In genomic region chr6:86686496-86686895, GRCh38 we compare ENCODE assay signal across 27 cellular contexts.
"Had no signal": no experiment of that assay in that cellular context is flagged by ENCODE, and none has a peak within 500 bp of the region (broad histone marks: within the 10 kb centered on the region; RNA-seq: fewer than 3 reads in every experiment).

No MANE protein-coding gene starts in this region.

- ATAC-seq: activated naive CD4-positive, alpha-beta T cell treated with anti-CD3 and anti-CD28 coated beads, Interleukin-2, amount 50 U/mL, for 72 hours; activated T-cell treated with anti-CD3 and anti-CD28 coated beads, Interleukin-2, amount 50 U/mL, for 4 hours; Panc1; T-helper 17 cell had no signal

- H3K36me3 ChIP-seq: MG63, SJSA1 had no signal

- DNase-seq: activated B cell treated with CpG ODN at 0.5 μM for 24 hours; activated CD4-positive, alpha-beta memory T cell treated with anti-CD3 and anti-CD28 coated beads for 36 hours; activated CD4-positive, alpha-beta T cell treated with anti-CD3 and anti-CD28 coated beads for 1 hour; activated CD4-positive, alpha-beta T cell treated with anti-CD3 and anti-CD28 coated beads, Interleukin-2, amount 10 ng/mL, durations not matched to agents 7 days and 5 days; activated CD8-positive, alpha-beta memory T cell treated with anti-CD3 and anti-CD28 coated beads for 24 hours; activated effector memory CD4-positive, alpha-beta T cell treated with anti-CD3 and anti-CD28 coated beads, Interleukin-2, amount 50 U/mL, for 16 hours; activated naive CD4-positive, alpha-beta T cell treated with Interleukin-2 at 50 U/mL for 16 hours; activated T-cell treated with anti-CD3 and anti-CD28 coated beads, Interleukin-2, amount 50 U/mL, for 4 hours; amygdala; MG63; MV-4-11; NCI-H1105; NCI-H1436; NCI-H1694 treated with DMSO at 0.1 percent for 48 hours; NCI-H2029 treated with DMSO at 0.1 percent for 48 hours; NCI-H345; NCI-H510A; NCI-H526 treated with DMSO at 0.1 percent for 48 hours; NCI-H82; NK-92 treated with Interleukin-12 subunit alpha and Interleukin-12 subunit beta, amount 100 ng/mL, for 24 hours; OCI-M1; SHP77; T-helper 17 cell; T-helper 9 cell had no signal

- H3K27me3 ChIP-seq: MG63, SJSA1 had no signal

- H3K9me3 ChIP-seq: MG63, SJSA1 had no signal

- H3K4me3 ChIP-seq: MG63, SJSA1 had no signal

- H3K4me1 ChIP-seq: SJSA1 had no signal
